11 cellular contexts compared by ENCODE assay signal in the genomic region with DNA sequence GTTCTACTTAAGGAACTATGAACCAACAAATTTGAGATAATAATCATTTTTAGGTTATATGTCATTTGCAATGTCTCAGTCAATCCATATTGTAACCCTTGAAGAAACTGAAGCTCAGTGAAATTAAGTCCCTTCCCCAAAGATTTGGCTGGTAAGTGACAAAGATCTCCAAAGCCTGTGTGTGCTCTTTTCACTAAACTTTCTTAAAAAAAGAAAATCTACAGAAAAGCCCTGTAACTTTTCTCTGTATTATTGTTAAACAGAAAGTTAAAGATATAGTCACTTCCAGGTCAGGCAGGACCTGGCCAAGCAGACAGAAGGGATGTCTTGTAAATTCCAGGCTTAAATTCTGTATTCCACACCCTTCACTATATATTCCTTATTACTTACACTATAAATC. TPM values are rescaled to one million over a fixed set of nuclear protein-coding genes. Genes with fewer than 3 reads are reported as not detected.
DNase-seq lines count a peak whose midpoint lies in the region; ATAC-seq and TF ChIP-seq lines count a peak whose summit lies in the region.
"Had no signal": no experiment of that assay in that cellular context is flagged by ENCODE, and none has a peak within 500 bp of the region (broad histone marks: within the 10 kb centered on the region; RNA-seq: fewer than 3 reads in every experiment).

No MANE protein-coding gene starts in this region.

- ATAC-seq in natural killer cell (no peak), GM21526 (IDR thresholded peaks at IDR 0.05; ENCODE audit: low FRiP score, unreplicated experiment) (no peak)
- ATAC-seq: left lobe of liver had no signal

- H3K27ac Mint-ChIP-seq in IgD-negative memory B cell (peak overlapping the region; percentile 18 to 41 (median 28)), natural killer cell (peak overlapping the region; percentile 86 to 87)

- peaks cover 30% of the 10 kb centered on the region for H3K4me1 ChIP-seq in ACC112 (ENCODE audit: control insufficient read depth, insufficient read depth, low read length, unreplicated experiment)

- no peaks in the 10 kb centered on the region for H3K36me3 ChIP-seq in ACC112 (ENCODE audit: insufficient read depth, low read length)

- H3K27ac ChIP-seq in ACC112 (ENCODE audit: low read depth, low read length) (peak overlapping the region; percentile 86), cingulate gyrus (ENCODE audit: low read depth, low read length) (peak overlapping the region; percentile 90)

- DNase-seq in natural killer cell: no peak
- DNase-seq in GM10266 (ENCODE audit: extremely low spot score): no peak
- no peak for DNase-seq in DMS 273 treated with DMSO at 0.1 percent for 48 hours (lab: John Stamatoyannopoulos, UW)
- no peak for DNase-seq in amygdala (lab: John Stamatoyannopoulos, UW)
- DNase-seq: activated CD8-positive, alpha-beta memory T cell treated with anti-CD3 and anti-CD28 coated beads, Interleukin-2, amount 50 U/mL, for 48 hours; NCI-H2171 treated with DMSO at 0.1 percent for 48 hours had no signal

- intact Hi-C loops in natural killer cell (cut with micrococcal nuclease): loop anchor here (2.0 kb wide), 1 partner anchor 22 kb away; no protein-coding TSS in a partner anchor

- TF ChIP-seq CTCF in natural killer cell (IDR thresholded peaks at IDR 0.05) (no peak), GM10266 (IDR thresholded peaks at IDR 0.05; ENCODE audit: control insufficient read depth, insufficient read depth, low read depth, missing control alignments) (no peak)

- no peaks in the 10 kb centered on the region for H3K27me3 ChIP-seq in ACC112 (ENCODE audit: insufficient read depth, low read length)

- no peaks in the 10 kb centered on the region for H3K27me3 Mint-ChIP-seq in IgD-negative memory B cell
- no peaks in the 10 kb centered on the region for H3K27me3 Mint-ChIP-seq in natural killer cell (ENCODE audit: low read depth in 2 of 2)

- H3K79me2 ChIP-seq in ACC112 (ENCODE audit: control insufficient read depth, insufficient read depth, low read length, unreplicated experiment): peaks cover 44% of the 10 kb centered on the region

- no peaks in the 10 kb centered on the region for H3K9me3 Mint-ChIP-seq in IgD-negative memory B cell
- H3K9me3 Mint-ChIP-seq in natural killer cell: no peaks in the 10 kb centered on the region

- no peaks in the 10 kb centered on the region for H3K36me3 Mint-ChIP-seq in IgD-negative memory B cell
- no peaks in the 10 kb centered on the region for H3K36me3 Mint-ChIP-seq in natural killer cell

- peak overlapping the region; percentile 85 for H3K4me3 ChIP-seq in ACC112 (ENCODE audit: low read depth, low read length)

- H3K4me1 Mint-ChIP-seq in IgD-negative memory B cell (peaks cover 39 to 60% (median 41%) of the 10 kb centered on the region in 3 donors), natural killer cell (peaks cover 73 to 79% of the 10 kb centered on the region in 2 donors)

- H3K4me3 Mint-ChIP-seq in IgD-negative memory B cell (peak overlapping the region; percentile 92 to 99 (median 97)), natural killer cell (peak overlapping the region; percentile 96)

- peak overlapping the region; percentile 43 for H2AFZ ChIP-seq in ACC112 (ENCODE audit: low read length, unreplicated experiment)

RNA-seq across cellular contexts. Expression of a gene that starts 1.5 kb away (rescaled TPM):
- 12.8 TPM for polyA plus RNA-seq in IgD-negative memory B cell
- 10 to 100 TPM; 33.4 to 41.3 (median 38.2) TPM for total RNA-seq in natural killer cell

RNA-seq across cellular contexts. Expression of a gene that starts 8.0 kb away (rescaled TPM):
- 0.64 TPM for polyA plus RNA-seq in IgD-negative memory B cell
- 1 to 10 TPM; 1.4 to 1.9 (median 1.4) TPM for total RNA-seq in natural killer cell

RNA-seq across cellular contexts. Expression of a gene that starts 8.1 kb away (rescaled TPM):
- 64.0 TPM for polyA plus RNA-seq in IgD-negative memory B cell
- 10 to 100 TPM; 34.9 to 37.5 (median 37.4) TPM for total RNA-seq in natural killer cell

RNA-seq across cellular contexts. Expression of a gene that starts 29.1 kb away (rescaled TPM):
- 183 TPM for polyA plus RNA-seq in IgD-negative memory B cell
- 100 to 1,000 TPM; 172 to 204 (median 200) TPM for total RNA-seq in natural killer cell

RNA-seq across cellular contexts. Expression of a gene that starts 37.8 kb away (rescaled TPM):
- 42.3 TPM for polyA plus RNA-seq in IgD-negative memory B cell
- total RNA-seq in natural killer cell: 10 to 100 TPM; 20.6 to 26.0 (median 24.9) TPM
